ENCODE assay signal across 8 cellular contexts in genomic region chr21:42234464-42235241, GRCh38. TPM values are rescaled to one million over a fixed set of nuclear protein-coding genes. Genes with fewer than 3 reads are reported as not detected.
DNase-seq lines count a peak whose midpoint lies in the region; ATAC-seq, FAIRE-seq and TF ChIP-seq lines count a peak whose summit lies in the region.

No MANE protein-coding gene starts in this region.

- TF ChIP-seq POLR2A in erythroblast (IDR thresholded peaks at IDR 0.05; ENCODE audit: low read length) = no peak
- no peak for TF ChIP-seq POLR2A in H54 (IDR thresholded peaks at IDR 0.05; ENCODE audit: low read depth, low read length)

- peak overlapping the region; percentile 71 for H3K4me3 Mint-ChIP-seq in stimulated activated memory B cell treated with anti-CD40 and anti-IgM and Interleukin-4, amounts not matched to agents 10 μg/mL and 1 μg/mL and 100 μg/mL, for 72 hours

- peak overlapping the region; percentile 43; the same call in 1 of the 2 replicates for H3K9ac ChIP-seq in ES-I3 (ENCODE audit: low read depth, low read length)

- H3K4me1 ChIP-seq in ES-I3 (ENCODE audit: insufficient read depth, low read length) = peaks cover 9% of the 10 kb centered on the region

- no peak for FAIRE-seq in H54 (lab: Jason Lieb, UNC)

- H3K36me3 ChIP-seq in ES-I3 (ENCODE audit: insufficient read depth, low read length) = no peaks in the 10 kb centered on the region

- peak overlapping the region; percentile 85 for H3K27ac Mint-ChIP-seq in stimulated activated memory B cell treated with anti-CD40 and anti-IgM and Interleukin-4, amounts not matched to agents 10 μg/mL and 1 μg/mL and 100 μg/mL, for 72 hours

- no peaks in the 10 kb centered on the region for H3K9me3 Mint-ChIP-seq in stimulated activated memory B cell treated with anti-CD40 and anti-IgM and Interleukin-4, amounts not matched to agents 10 μg/mL and 1 μg/mL and 100 μg/mL, for 72 hours

- peak; percentile 41 for ATAC-seq in HG03159 (IDR thresholded peaks at IDR 0.05; ENCODE audit: unreplicated experiment)
- ATAC-seq in stimulated activated memory B cell treated with anti-CD40 and anti-IgM and Interleukin-4, amounts not matched to agents 10 μg/mL and 1 μg/mL and 100 μg/mL, for 72 hours = peak; percentile 59

- DNase-seq in NOMO-1 treated with DMSO at 0.1 percent for 48 hours (lab: John Stamatoyannopoulos, UW; ENCODE audit: unreplicated experiment) (peak; percentile 13), erythroblast (lab: John Stamatoyannopoulos, UW) (peak; percentile 87 to 92), myocyte (ENCODE audit: low read depth) (peak; percentile 18), H54 (ENCODE audit: insufficient read length, low spot score) (no peak)
- DNase-seq in activated T-cell treated with anti-CD3 and anti-CD28 coated beads, Interleukin-2, amount 50 U/mL, for 1 hour = peak; percentile 88

- no peaks in the 10 kb centered on the region for H3K9me3 ChIP-seq in ES-I3 (ENCODE audit: control insufficient read depth, insufficient read depth, low read length)

- peaks cover 73% of the 10 kb centered on the region for H3K4me1 Mint-ChIP-seq in stimulated activated memory B cell treated with anti-CD40 and anti-IgM and Interleukin-4, amounts not matched to agents 10 μg/mL and 1 μg/mL and 100 μg/mL, for 72 hours

- H3K27me3 Mint-ChIP-seq in stimulated activated memory B cell treated with anti-CD40 and anti-IgM and Interleukin-4, amounts not matched to agents 10 μg/mL and 1 μg/mL and 100 μg/mL, for 72 hours = no peaks in the 10 kb centered on the region

- no peaks in the 10 kb centered on the region for H3K36me3 Mint-ChIP-seq in stimulated activated memory B cell treated with anti-CD40 and anti-IgM and Interleukin-4, amounts not matched to agents 10 μg/mL and 1 μg/mL and 100 μg/mL, for 72 hours

RNA-seq across cellular contexts. Expression of gene ABCG1, which starts 15.7 kb away (rescaled TPM):
- total RNA-seq in myocyte = 0.57 and 1.2 TPM in 2 replicates
- 0.74 TPM for polyA plus RNA-seq in myocyte (2012)
